15 cellular contexts compared by ENCODE assay signal in genomic region chr16:67767953-67768352, GRCh38. TPM values are rescaled to one million over a fixed set of nuclear protein-coding genes. Genes with fewer than 3 reads are reported as not detected.
DNase-seq lines count a peak whose midpoint lies in the region; ATAC-seq, FAIRE-seq and TF ChIP-seq lines count a peak whose summit lies in the region.
"Had no signal": no experiment of that assay in that cellular context is flagged by ENCODE, and none has a peak within 500 bp of the region (broad histone marks: within the 10 kb centered on the region; RNA-seq: fewer than 3 reads in every experiment).

No MANE protein-coding gene starts in this region.

- TF ChIP-seq POLR2A in A549 (IDR thresholded peaks at IDR 0.05; ENCODE audit: low read length) (no peak), uterus (IDR thresholded peaks at IDR 0.05) (no peak)

- CTCF ChIA-PET in A549 (lab: Yijun Ruan, JAX) = interaction anchor here (0.6 to 3.3 kb wide), 3 partner anchors 28 to 96 kb away, joined by 3 to 9 read pairs (median 3); no protein-coding TSS in a partner anchor

- TF ChIP-seq EP300 in A549 (IDR thresholded peaks at IDR 0.05) = no peak

- in situ Hi-C loops in astrocyte of the cerebellum (cut with HindIII; ENCODE audit: low sequenced_read_pairs) = no loop called here

- no peak overlapping the region for H3K4me3 ChIP-seq in A549
- H3K4me3 ChIP-seq in astrocyte of the cerebellum (ENCODE audit: low read depth, low read length) = no peak overlapping the region
- no peak overlapping the region for H3K4me3 ChIP-seq in foreskin fibroblast (ENCODE audit: low read depth in 1 of 2, low read length in 2 of 2)
- no peak overlapping the region for H3K4me3 ChIP-seq in uterus
- H3K4me3 ChIP-seq: pancreas, transverse colon had no signal

- no peaks in the 10 kb centered on the region for H3K27me3 ChIP-seq in uterus
- H3K27me3 ChIP-seq: pancreas, transverse colon had no signal

- H3K36me3 ChIP-seq in uterus = no peaks in the 10 kb centered on the region
- H3K36me3 ChIP-seq: pancreas had no signal

- TF ChIP-seq CTCF in A549 (IDR thresholded peaks at IDR 0.05) (no peak), astrocyte of the cerebellum (IDR thresholded peaks at IDR 0.05; ENCODE audit: low read depth, low read length, missing control alignments) (no peak), foreskin fibroblast (IDR thresholded peaks at IDR 0.05; ENCODE audit: low read depth, low read length) (no peak), uterus (IDR thresholded peaks at IDR 0.05) (no peak)

- DNase-seq in A549 (ENCODE audit: low read depth in 1 of 2, low spot score in 1 of 2) = peak in 1 of 2 experiments; percentile 22
- peak; percentile 30 for DNase-seq in HS-27A (ENCODE audit: low read depth)
- DNase-seq in astrocyte of the cerebellum (ENCODE audit: low read depth) = peak; percentile 26
- DNase-seq in foreskin fibroblast = peak; percentile 63 to 83
- no peak for DNase-seq in Ammon's horn (ENCODE audit: low spot score)
- DNase-seq in NCI-H2196 treated with DMSO at 0.1 percent for 48 hours (lab: John Stamatoyannopoulos, UW; ENCODE audit: unreplicated experiment) = no peak
- no peak for DNase-seq in uterus
- DNase-seq: activated CD4-positive, alpha-beta T cell treated with anti-CD3 and anti-CD28 coated beads for 1 hour; activated T-cell treated with anti-CD3 and anti-CD28 coated beads, Interleukin-2, amount 50 U/mL, for 48 hours; NCI-H1105; pancreas; T-cell; transverse colon had no signal

- ATAC-seq in A549 (no peak), HG03457 (IDR thresholded peaks at IDR 0.05; ENCODE audit: unreplicated experiment) (no peak)
- ATAC-seq: pancreas, T-cell had no signal

- peak overlapping the region in 1 of 2 experiments; percentile 18; a peak in 1 of 6 replicates for H3K27ac ChIP-seq in A549
- H3K27ac ChIP-seq in uterus = no peak overlapping the region
- H3K27ac ChIP-seq: pancreas, transverse colon had no signal

- peaks cover 5% of the 10 kb centered on the region; the same call in 2 of the 3 replicates for H3K4me1 ChIP-seq in A549
- H3K4me1 ChIP-seq in uterus = no peaks in the 10 kb centered on the region

- intact Hi-C loops in uterus (cut with DNase I; ENCODE audit: low total_unique reads) = no loop called here

- H3K9me3 ChIP-seq in A549 (no peaks in the 10 kb centered on the region), uterus (no peaks in the 10 kb centered on the region)
- H3K9me3 ChIP-seq: pancreas, transverse colon had no signal

- WGBS in A549 (ENCODE audit: missing lambda C conversion rate) = 76% methylated on average over 7 of the region's 7 CpGs

- no peak for TF ChIP-seq RAD21 in A549 (conservative IDR thresholded peaks at IDR 0.05 in 1 of 2, IDR thresholded peaks at IDR 0.05 in 1 of 2)

- FAIRE-seq in A549 (lab: Jason Lieb, UNC) = no peak
- FAIRE-seq: H54, pancreas had no signal

- 0 out of 3 replicates have a peak overlapping the region, but pooled peaks have one; percentile 4 for H3K4me2 ChIP-seq in A549

- POLR2A ChIA-PET in A549 (lab: Yijun Ruan, JAX) = no interaction called here

TF ChIP-seq in A549, 52 proteins besides CTCF, POLR2A, EP300 and RAD21:
- TF ChIP-seq FOSL2 (IDR thresholded peaks at IDR 0.05) = no peak
- peak; percentile 59 for TF ChIP-seq FOSL2 (CRISPR knock-in tag; IDR thresholded peaks at IDR 0.05)
- TF ChIP-seq REST (IDR thresholded peaks at IDR 0.05) = no peak

RNA-seq across cellular contexts. Expression of gene RANBP10, which starts 38.4 kb away (rescaled TPM):
- 9.8 and 11.1 TPM in 2 replicates for polyA plus RNA-seq in A549 (2011; rRNA removed)
- 10.0 and 11.9 TPM in 2 replicates for polyA plus RNA-seq in A549 (2012; cell fraction: cytosol; rRNA removed)
- polyA plus RNA-seq in A549 (2012; cell fraction: nucleus; rRNA removed) = 25.2 and 27.5 TPM in 2 replicates
- polyA plus RNA-seq in A549 (2017; fragmentation: RNase III; extraction: RNeasy Plus Mini Kit Qiagen cat#74134 plus additional on column Dnase treatment) = 6.9 to 7.5 TPM (median 7.5 TPM) in 3 replicates
- polyA minus RNA-seq in A549 (2011; rRNA and poly(A)+ RNA removed) = 14.4 and 16.0 TPM in 2 replicates
- total RNA-seq in uterus = 10 to 100 TPM in 1 of 4 donors, 1 to 10 TPM in 3; 4.9 to 22.7 (median 8.5) TPM

RNA-seq across cellular contexts. Expression of gene TSNAXIP1, which starts 38.7 kb away (rescaled TPM):
- 0.68 and 0.78 TPM in 2 replicates for polyA plus RNA-seq in A549 (2011; rRNA removed)
- 0.43 and 0.63 TPM in 2 replicates for polyA plus RNA-seq in A549 (2012; cell fraction: cytosol; rRNA removed)
- polyA plus RNA-seq in A549 (2012; cell fraction: nucleus; rRNA removed) = 3.5 and 5.0 TPM in 2 replicates
- 0.97 to 1.2 TPM (median 1.1 TPM) in 3 replicates for polyA plus RNA-seq in A549 (2017; fragmentation: RNase III; extraction: RNeasy Plus Mini Kit Qiagen cat#74134 plus additional on column Dnase treatment)
- 0.58 and 0.73 TPM in 2 replicates for polyA minus RNA-seq in A549 (2011; rRNA and poly(A)+ RNA removed)
- total RNA-seq in uterus = 1 to 10 TPM; 2.7 to 4.9 (median 3.6) TPM

RNA-seq across cellular contexts. Expression of gene GFOD2, which starts 48.8 kb away (rescaled TPM):
- polyA plus RNA-seq in A549 (2011; rRNA removed) (10.3 and 11.0 TPM in 2 replicates), A549 (2017; fragmentation: RNase III; extraction: RNeasy Plus Mini Kit Qiagen cat#74134 plus additional on column Dnase treatment) (16.1 to 17.8 TPM (median 16.4 TPM) in 3 replicates)
- 15.2 and 17.5 TPM in 2 replicates for polyA plus RNA-seq in A549 (2012; cell fraction: cytosol; rRNA removed)
- 15.6 and 17.4 TPM in 2 replicates for polyA plus RNA-seq in A549 (2012; cell fraction: nucleus; rRNA removed)
- polyA minus RNA-seq in A549 (2011; rRNA and poly(A)+ RNA removed) = 17.8 and 20.6 TPM in 2 replicates
- total RNA-seq in uterus = 10 to 100 TPM; 11.0 to 28.5 (median 26.3) TPM

Comparison
In these comparisons a context has a peak if more than half of its experiments do, and no peak if none do; other contexts are left out.
1. DNase-seq: peak in HS-27A (single experiment), astrocyte of the cerebellum (single experiment) and foreskin fibroblast (2 of 2); none in Ammon's horn (single experiment), NCI-H2196 treated with DMSO at 0.1 percent for 48 hours (single experiment) and uterus (0 of 2).